ENCODE assay signal across 8 cellular contexts in genomic region chr2:85318222-85319182, GRCh38. TPM values are rescaled to one million over a fixed set of nuclear protein-coding genes. Genes with fewer than 3 reads are reported as not detected.
DNase-seq lines count a peak whose midpoint lies in the region; ATAC-seq and TF ChIP-seq lines count a peak whose summit lies in the region.

No MANE protein-coding gene starts in this region.

- H3K4me1 ChIP-seq in CD8-positive, alpha-beta memory T cell (ENCODE audit: insufficient read depth, low read length): peaks cover 51% of the 10 kb centered on the region
- H3K4me1 ChIP-seq in aorta (ENCODE audit: control insufficient read depth in 1 of 2, insufficient read depth in 2 of 2, low read length in 2 of 2): no peaks in the 10 kb centered on the region

- H3K9me3 Mint-ChIP-seq in CD8-positive, alpha-beta memory T cell: no peaks in the 10 kb centered on the region
- H3K9me3 Mint-ChIP-seq in activated naive CD8-positive, alpha-beta T cell treated with anti-CD3 and anti-CD28 coated beads for 36 hours: no peaks in the 10 kb centered on the region
- H3K9me3 Mint-ChIP-seq in natural killer cell: no peaks in the 10 kb centered on the region

- no peaks in the 10 kb centered on the region for H3K27me3 Mint-ChIP-seq in CD8-positive, alpha-beta memory T cell
- H3K27me3 Mint-ChIP-seq in activated naive CD8-positive, alpha-beta T cell treated with anti-CD3 and anti-CD28 coated beads for 36 hours: no peaks in the 10 kb centered on the region
- no peaks in the 10 kb centered on the region for H3K27me3 Mint-ChIP-seq in natural killer cell (ENCODE audit: low read depth in 2 of 2)

- no peak overlapping the region for H3K4me3 ChIP-seq in CD8-positive, alpha-beta memory T cell (ENCODE audit: low read length)
- H3K4me3 ChIP-seq in aorta (ENCODE audit: low read length in 2 of 2): no peak overlapping the region

- CTCF ChIA-PET in CD8-positive, alpha-beta memory T cell (lab: Charles Lee): interaction anchor here (0.9 to 3.5 kb wide), 3 partner anchors 9 to 20 kb away, joined by 3 to 12 read pairs (median 3); partner anchors contain the start of gene TGOLN2

- no peak for TF ChIP-seq CTCF in natural killer cell (IDR thresholded peaks at IDR 0.05)

- peaks cover 65 to 71% (median 68%) of the 10 kb centered on the region in 3 donors for H3K4me1 Mint-ChIP-seq in CD8-positive, alpha-beta memory T cell
- peaks cover 59% of the 10 kb centered on the region for H3K4me1 Mint-ChIP-seq in activated naive CD8-positive, alpha-beta T cell treated with anti-CD3 and anti-CD28 coated beads for 36 hours
- peaks cover 62 to 66% of the 10 kb centered on the region in 2 donors for H3K4me1 Mint-ChIP-seq in natural killer cell

- H3K27ac ChIP-seq in CD8-positive, alpha-beta memory T cell (ENCODE audit: low read depth, low read length): no peak overlapping the region
- H3K27ac ChIP-seq in aorta (ENCODE audit: low read depth in 1 of 2, low read length in 2 of 2): no peak overlapping the region

- peak overlapping the region; percentile 38 to 85 (median 62) for H3K4me3 Mint-ChIP-seq in CD8-positive, alpha-beta memory T cell
- H3K4me3 Mint-ChIP-seq in activated naive CD8-positive, alpha-beta T cell treated with anti-CD3 and anti-CD28 coated beads for 36 hours: peak overlapping the region; percentile 62
- no peak overlapping the region for H3K4me3 Mint-ChIP-seq in natural killer cell

- no peak for DNase-seq in CD8-positive, alpha-beta memory T cell
- DNase-seq in activated naive CD8-positive, alpha-beta T cell treated with anti-CD3 and anti-CD28 coated beads for 36 hours: peak; percentile 46
- no peak for DNase-seq in natural killer cell
- DNase-seq in NCI-H1105 treated with DMSO at 0.1 percent for 48 hours (lab: John Stamatoyannopoulos, UW): no peak
- DNase-seq in aorta: no peak
- no peak for DNase-seq in globus pallidus (ENCODE audit: low spot score)

- peaks cover 10 to 80% (median 44%) of the 10 kb centered on the region in 3 donors for H3K36me3 Mint-ChIP-seq in CD8-positive, alpha-beta memory T cell
- peaks cover 72% of the 10 kb centered on the region for H3K36me3 Mint-ChIP-seq in activated naive CD8-positive, alpha-beta T cell treated with anti-CD3 and anti-CD28 coated beads for 36 hours
- H3K36me3 Mint-ChIP-seq in natural killer cell: peaks cover 30% of the 10 kb centered on the region

- H3K36me3 ChIP-seq in CD8-positive, alpha-beta memory T cell (ENCODE audit: insufficient read depth, low read length): peaks cover 44% of the 10 kb centered on the region
- peaks cover 0 to 3% of the 10 kb centered on the region in 2 donors for H3K36me3 ChIP-seq in aorta (ENCODE audit: control insufficient read depth in 1 of 2, insufficient read depth in 2 of 2, low read length in 1 of 2)

- H3K27me3 ChIP-seq in CD8-positive, alpha-beta memory T cell (ENCODE audit: insufficient read depth, low read length, poor library complexity, severe bottlenecking): no peaks in the 10 kb centered on the region
- H3K27me3 ChIP-seq in aorta (ENCODE audit: control insufficient read depth in 1 of 2, insufficient read depth in 2 of 2, low read length in 1 of 2): no peaks in the 10 kb centered on the region

- ATAC-seq in HG02884 (IDR thresholded peaks at IDR 0.05; ENCODE audit: unreplicated experiment) (peak; percentile 69), natural killer cell (peak; percentile 38 to 50 (median 40)), aorta (ENCODE audit: low FRiP score) (no peak), GM18520 (IDR thresholded peaks at IDR 0.05; ENCODE audit: unreplicated experiment) (no peak)

- H3K27ac Mint-ChIP-seq in CD8-positive, alpha-beta memory T cell: peak overlapping the region; percentile 38 to 96 (median 82)
- peak overlapping the region; percentile 78 for H3K27ac Mint-ChIP-seq in activated naive CD8-positive, alpha-beta T cell treated with anti-CD3 and anti-CD28 coated beads for 36 hours
- H3K27ac Mint-ChIP-seq in natural killer cell: peak overlapping the region; percentile 99 to 100

- intact Hi-C loops in natural killer cell (cut with micrococcal nuclease): no loop called here
- intact Hi-C loops in aorta (cut with DNase I): no loop called here

- POLR2A ChIA-PET in CD8-positive, alpha-beta memory T cell (lab: Charles Lee): interaction anchor here (0.7 to 2.6 kb wide), 4 partner anchors 9 to 36 kb away, joined by 3 to 22 read pairs (median 6); partner anchors contain the start of genes ELMOD3, RETSAT and TGOLN2

- no peaks in the 10 kb centered on the region for H3K9me3 ChIP-seq in CD8-positive, alpha-beta memory T cell (ENCODE audit: low read length)
- no peaks in the 10 kb centered on the region for H3K9me3 ChIP-seq in aorta (ENCODE audit: control insufficient read depth, low read length)

- WGBS in aorta, 2 donors: 51 to 60% methylated on average over 13 of the region's 13 CpGs

RNA-seq across cellular contexts. Expression of gene TGOLN2, which starts 9.3 kb away (rescaled TPM):
- 10 to 100 TPM; 93.4 to 95.6 TPM for total RNA-seq in CD8-positive, alpha-beta memory T cell
- polyA plus RNA-seq in CD8-positive, alpha-beta memory T cell: 55.9 TPM
- total RNA-seq in activated naive CD8-positive, alpha-beta T cell treated with anti-CD3 and anti-CD28 coated beads for 36 hours: 10 to 100 TPM; 74.9 to 77.2 TPM
- total RNA-seq in natural killer cell (100 to 1,000 TPM; 190 to 207 (median 194) TPM), aorta (100 to 1,000 TPM; 116 to 123 TPM)
- polyA plus RNA-seq in aorta: 10 to 100 TPM; 37.1 to 58.5 TPM

RNA-seq across cellular contexts. Expression of gene RETSAT, which starts 35.8 kb away (rescaled TPM):
- 10 to 100 TPM; 33.4 to 36.0 TPM for total RNA-seq in CD8-positive, alpha-beta memory T cell
- polyA plus RNA-seq in CD8-positive, alpha-beta memory T cell: 23.7 TPM
- total RNA-seq in activated naive CD8-positive, alpha-beta T cell treated with anti-CD3 and anti-CD28 coated beads for 36 hours: 10 to 100 TPM; 21.5 to 23.3 TPM
- 10 to 100 TPM; 22.7 to 36.5 (median 33.9) TPM for total RNA-seq in natural killer cell
- 10 to 100 TPM; 23.8 to 29.5 TPM for total RNA-seq in aorta
- polyA plus RNA-seq in aorta: 10 to 100 TPM; 18.9 to 22.7 TPM

RNA-seq across cellular contexts. Expression of gene ELMOD3, which starts 36.1 kb away (rescaled TPM):
- 10 to 100 TPM; 13.6 to 14.4 TPM for total RNA-seq in CD8-positive, alpha-beta memory T cell
- 12.2 TPM for polyA plus RNA-seq in CD8-positive, alpha-beta memory T cell
- 10 to 100 TPM in 1 of 2 experiments, 1 to 10 TPM in 1; 9.8 to 11.3 TPM for total RNA-seq in activated naive CD8-positive, alpha-beta T cell treated with anti-CD3 and anti-CD28 coated beads for 36 hours
- 10 to 100 TPM; 22.4 to 33.9 (median 24.8) TPM for total RNA-seq in natural killer cell
- 10 to 100 TPM; 17.0 to 26.6 TPM for total RNA-seq in aorta
- 10 to 100 TPM in 1 of 2 donors, 1 to 10 TPM in 1; 9.5 to 38.3 TPM for polyA plus RNA-seq in aorta

Comparison
In these comparisons a context has a peak if more than half of its experiments do, and no peak if none do; other contexts are left out.
1. ATAC-seq: peak in HG02884 (single experiment) and natural killer cell (3 of 3); none in aorta (single experiment) and GM18520 (single experiment).
2. Peak in every context shown above with its lines, with median percentiles within 50 percentile points of each other: H3K27ac Mint-ChIP-seq.